In the genomic region with DNA sequence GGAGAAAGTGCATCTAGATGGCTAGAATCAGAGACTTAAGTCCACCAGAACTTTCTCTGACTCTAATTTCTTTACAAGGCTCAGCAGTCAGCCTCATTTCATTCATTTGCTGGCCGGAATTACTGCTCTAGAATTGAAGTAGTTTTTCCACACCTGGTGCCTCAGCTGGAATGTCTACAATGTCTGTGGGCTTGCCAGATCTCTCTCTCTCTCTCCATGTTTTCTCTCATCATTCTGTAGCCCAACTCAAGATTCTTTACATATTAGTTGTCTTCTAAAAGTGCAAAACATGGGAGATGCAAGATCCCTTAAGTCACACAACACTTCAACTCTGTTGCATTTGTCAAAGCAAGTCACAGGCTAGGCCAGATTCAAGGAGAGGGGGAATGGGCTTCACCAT, we compare ENCODE assay signal across 1 cellular context.
TF ChIP-seq lines count a peak whose summit lies in the region.

No MANE protein-coding gene starts in this region.

TF ChIP-seq in IMR-90, 13 proteins besides CTCF, POLR2A, EP300 and RAD21:
- TF ChIP-seq FOS (IDR thresholded peaks at IDR 0.05; ENCODE audit: low read depth, low read length) = no peak
- TF ChIP-seq RCOR1 (IDR thresholded peaks at IDR 0.05; ENCODE audit: insufficient replicate concordance, low read length) = no peak
- TF ChIP-seq RFX5 (IDR thresholded peaks at IDR 0.05; ENCODE audit: low read depth, low read length) = no peak
- no peak for TF ChIP-seq SMC3 (IDR thresholded peaks at IDR 0.05; ENCODE audit: low read depth, low read length)
- TF ChIP-seq, protein P1, sequence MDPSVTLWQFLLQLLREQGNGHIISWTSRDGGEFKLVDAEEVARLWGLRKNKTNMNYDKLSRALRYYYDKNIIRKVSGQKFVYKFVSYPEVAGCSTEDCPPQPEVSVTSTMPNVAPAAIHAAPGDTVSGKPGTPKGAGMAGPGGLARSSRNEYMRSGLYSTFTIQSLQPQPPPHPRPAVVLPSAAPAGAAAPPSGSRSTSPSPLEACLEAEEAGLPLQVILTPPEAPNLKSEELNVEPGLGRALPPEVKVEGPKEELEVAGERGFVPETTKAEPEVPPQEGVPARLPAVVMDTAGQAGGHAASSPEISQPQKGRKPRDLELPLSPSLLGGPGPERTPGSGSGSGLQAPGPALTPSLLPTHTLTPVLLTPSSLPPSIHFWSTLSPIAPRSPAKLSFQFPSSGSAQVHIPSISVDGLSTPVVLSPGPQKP (IDR thresholded peaks at IDR 0.05; ENCODE audit: borderline replicate concordance, low read depth, low read length) = no peak
- TF ChIP-seq MAZ (IDR thresholded peaks at IDR 0.05; ENCODE audit: borderline replicate concordance, low read depth, low read length) = no peak
- no peak for TF ChIP-seq CEBPB (IDR thresholded peaks at IDR 0.05; ENCODE audit: low read depth, low read length)
- TF ChIP-seq, protein P2, sequence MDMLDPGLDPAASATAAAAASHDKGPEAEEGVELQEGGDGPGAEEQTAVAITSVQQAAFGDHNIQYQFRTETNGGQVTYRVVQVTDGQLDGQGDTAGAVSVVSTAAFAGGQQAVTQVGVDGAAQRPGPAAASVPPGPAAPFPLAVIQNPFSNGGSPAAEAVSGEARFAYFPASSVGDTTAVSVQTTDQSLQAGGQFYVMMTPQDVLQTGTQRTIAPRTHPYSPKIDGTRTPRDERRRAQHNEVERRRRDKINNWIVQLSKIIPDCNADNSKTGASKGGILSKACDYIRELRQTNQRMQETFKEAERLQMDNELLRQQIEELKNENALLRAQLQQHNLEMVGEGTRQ (IDR thresholded peaks at IDR 0.05; ENCODE audit: low read depth, low read length) = no peak
- TF ChIP-seq NFE2L2 (IDR thresholded peaks at IDR 0.05; ENCODE audit: low read depth, low read length) = no peak
- no peak for TF ChIP-seq MAFK (IDR thresholded peaks at IDR 0.05; ENCODE audit: low read depth, low read length)
- TF ChIP-seq CHD1 (IDR thresholded peaks at IDR 0.05; ENCODE audit: low read depth, low read length) = no peak
- no peak for TF ChIP-seq MXI1 (IDR thresholded peaks at IDR 0.05; ENCODE audit: borderline replicate concordance, low read depth, low read length)
- TF ChIP-seq BHLHE40 (IDR thresholded peaks at IDR 0.05; ENCODE audit: low read depth, low read length) = no peak
